In the genomic region with DNA sequence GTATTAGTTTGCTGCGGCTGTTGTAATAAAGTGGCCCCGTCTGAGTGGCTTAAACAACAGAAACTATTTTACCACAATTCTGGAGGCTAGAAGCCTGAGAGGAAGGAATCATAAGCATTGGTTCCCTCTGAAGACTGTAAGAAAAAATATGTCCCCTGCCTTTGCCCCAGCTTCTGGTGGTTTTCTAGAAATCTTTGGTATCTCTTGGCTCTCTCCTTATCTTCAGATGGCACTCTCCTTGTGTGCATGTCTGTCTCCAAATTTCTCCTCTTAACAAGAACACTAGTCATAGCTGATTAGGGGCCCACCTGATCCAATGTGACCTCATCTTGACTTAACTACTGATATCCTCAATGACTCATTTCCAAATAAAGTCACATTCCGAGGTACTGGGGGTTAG, we compare ENCODE assay signal across 1 cellular context.
TF ChIP-seq lines count a peak whose summit lies in the region.

No MANE protein-coding gene starts in this region.

TF ChIP-seq in K562, 482 proteins besides CTCF, POLR2A, EP300 and RAD21 (continued from another document):
- TF ChIP-seq TCF3 (CRISPR knock-in tag; IDR thresholded peaks at IDR 0.05), result peak; percentile 80
- TF ChIP-seq CBFA2T2 (conservative IDR thresholded peaks at IDR 0.05), result peak; percentile 45
- TF ChIP-seq NCOR1 (IDR thresholded peaks at IDR 0.05), result peak; percentile 23; the same call in 1 of the 2 replicates
- TF ChIP-seq, protein P1, sequence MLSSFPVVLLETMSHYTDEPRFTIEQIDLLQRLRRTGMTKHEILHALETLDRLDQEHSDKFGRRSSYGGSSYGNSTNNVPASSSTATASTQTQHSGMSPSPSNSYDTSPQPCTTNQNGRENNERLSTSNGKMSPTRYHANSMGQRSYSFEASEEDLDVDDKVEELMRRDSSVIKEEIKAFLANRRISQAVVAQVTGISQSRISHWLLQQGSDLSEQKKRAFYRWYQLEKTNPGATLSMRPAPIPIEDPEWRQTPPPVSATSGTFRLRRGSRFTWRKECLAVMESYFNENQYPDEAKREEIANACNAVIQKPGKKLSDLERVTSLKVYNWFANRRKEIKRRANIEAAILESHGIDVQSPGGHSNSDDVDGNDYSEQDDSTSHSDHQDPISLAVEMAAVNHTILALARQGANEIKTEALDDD (IDR thresholded peaks at IDR 0.05), result no peak
- TF ChIP-seq SNIP1 (IDR thresholded peaks at IDR 0.05; ENCODE audit: low read depth), result no peak
- no peak for TF ChIP-seq POLR2AphosphoS5 (IDR thresholded peaks at IDR 0.05; ENCODE audit: control insufficient read depth, insufficient read depth, low read depth, low read length)
- peak; percentile 35 for TF ChIP-seq TAL1 (IDR thresholded peaks at IDR 0.05)
